36 cellular contexts compared by ENCODE assay signal in the genomic region with DNA sequence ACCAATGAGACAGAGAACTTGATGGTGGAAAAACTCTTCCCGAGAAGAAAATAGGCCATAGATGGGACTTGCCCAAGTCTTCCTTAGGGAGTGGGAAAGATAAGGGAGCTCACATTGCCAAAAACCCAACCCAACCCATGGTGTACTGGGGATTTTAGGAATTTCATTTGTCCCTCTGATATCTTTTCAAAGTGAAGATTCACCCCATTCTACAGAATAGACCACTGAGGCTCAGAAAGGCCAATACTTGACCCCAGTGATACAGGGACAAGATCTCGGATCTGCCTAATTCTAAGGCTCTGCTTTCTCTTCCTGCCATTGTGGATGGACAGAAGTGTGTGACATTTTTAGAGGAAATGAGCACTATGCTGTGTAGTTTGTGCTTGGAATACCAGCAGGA.
"Had no signal": no experiment of that assay in that cellular context is flagged by ENCODE, and none has a peak within 500 bp of the region (broad histone marks: within the 10 kb centered on the region; RNA-seq: fewer than 3 reads in every experiment).

No MANE protein-coding gene starts in this region.

- H3K36me3 ChIP-seq: adrenal gland, brain microvascular endothelial cell, breast epithelium had no signal

- H3K9me3 ChIP-seq: adrenal gland, body of pancreas, breast epithelium had no signal

- H3K4me3 ChIP-seq: adrenal gland, body of pancreas, breast epithelium had no signal

- ATAC-seq: activated CD8-positive, alpha-beta T cell treated with anti-CD3 and anti-CD28 coated beads for 36 hours; activated naive CD4-positive, alpha-beta T cell treated with anti-CD3 and anti-CD28 coated beads, Interleukin-2, amount 50 U/mL, for 72 hours; activated T-cell treated with anti-CD3 and anti-CD28 coated beads, Interleukin-2, amount 50 U/mL, for 4 hours; activated T-cell treated with anti-CD3 and anti-CD28 coated beads, Interleukin-2, amount 50 U/mL, for 72 hours; body of pancreas had no signal

- H3K27ac ChIP-seq: adrenal gland, body of pancreas, brain microvascular endothelial cell, breast epithelium, VCaP had no signal

- H3K27me3 Mint-ChIP-seq: activated B cell treated with CpG ODN at 0.5 μM for 24 hours; activated CD4-positive, alpha-beta memory T cell treated with anti-CD3 and anti-CD28 coated beads for 36 hours; activated CD4-positive, alpha-beta T cell treated with anti-CD3 and anti-CD28 coated beads, Interleukin-2, amount 10 ng/mL, durations not matched to agents 24 days and 14 days; activated CD8-positive, alpha-beta T cell treated with anti-CD3 and anti-CD28 coated beads for 36 hours; activated naive CD8-positive, alpha-beta T cell treated with anti-CD3 and anti-CD28 coated beads for 36 hours; activated T-helper 17 cell treated with anti-CD3 and anti-CD28 coated beads, Interleukin-2, amount 50 U/mL, for 72 hours had no signal

- H3K9me3 Mint-ChIP-seq: activated B cell treated with CpG ODN at 0.5 μM for 24 hours; activated CD4-positive, alpha-beta memory T cell treated with anti-CD3 and anti-CD28 coated beads for 36 hours; activated CD4-positive, alpha-beta T cell treated with anti-CD3 and anti-CD28 coated beads, Interleukin-2, amount 10 ng/mL, durations not matched to agents 24 days and 14 days; activated CD8-positive, alpha-beta T cell treated with anti-CD3 and anti-CD28 coated beads for 36 hours; activated naive CD4-positive, alpha-beta T cell treated with anti-CD3 and anti-CD28 coated beads for 36 hours; activated naive CD4-positive, alpha-beta T cell treated with anti-CD3 and anti-CD28 coated beads, Interleukin-2, amount 50 U/mL, for 72 hours; activated naive CD8-positive, alpha-beta T cell treated with anti-CD3 and anti-CD28 coated beads for 36 hours; activated T-cell treated with anti-CD3 and anti-CD28 coated beads, Interleukin-2, amount 50 U/mL, for 4 hours; activated T-cell treated with anti-CD3 and anti-CD28 coated beads, Interleukin-2, amount 50 U/mL, for 72 hours; activated T-helper 1 cell treated with anti-CD3 and anti-CD28 coated beads, Interleukin-12 subunit alpha, Interleukin-12 subunit beta, Interleukin-2, Interleukin-4 antibody, amounts not matched to agents 30 ng/mL and 10 ng/mL and 1 ng/mL, durations not matched to agents 14 hours and 24 hours and 36 hours; activated T-helper 17 cell treated with anti-CD3 and anti-CD28 coated beads, Interleukin-2, amount 50 U/mL, for 72 hours; T-helper 2 cell treated with Interferon-gamma antibody and Interleukin-4, amounts not matched to agents 5 μg/mL and 100 μg/mL, for 36 hours had no signal

- H3K4me1 ChIP-seq: adrenal gland, body of pancreas, breast epithelium had no signal

- DNase-seq: activated B cell treated with CpG ODN at 0.5 μM for 24 hours; activated CD4-positive, alpha-beta memory T cell treated with anti-CD3 and anti-CD28 coated beads for 36 hours; activated CD4-positive, alpha-beta T cell treated with anti-CD3 and anti-CD28 coated beads for 4 hours; activated CD4-positive, alpha-beta T cell treated with anti-CD3 and anti-CD28 coated beads, Interleukin-2, amount 10 ng/mL, durations not matched to agents 24 days and 14 days; activated CD4-positive, alpha-beta T cell treated with anti-CD3 and anti-CD28 coated beads, Interleukin-2, amount 50 U/mL, for 1 hour; activated CD4-positive, alpha-beta T cell treated with anti-CD3 and anti-CD28 coated beads, Interleukin-2, amount 50 U/mL, for 4 hours; activated CD4-positive, CD25-positive, alpha-beta regulatory T cell treated with anti-CD3 and anti-CD28 coated beads, Interleukin-2, amount 50 U/mL, for 72 hours; activated CD8-positive, alpha-beta memory T cell treated with anti-CD3 and anti-CD28 coated beads, Interleukin-2, amount 50 U/mL, for 4 hours; activated CD8-positive, alpha-beta T cell treated with anti-CD3 and anti-CD28 coated beads for 36 hours; activated effector memory CD4-positive, alpha-beta T cell treated with anti-CD3 and anti-CD28 coated beads, Interleukin-2, amount 50 U/mL, for 16 hours; activated gamma-delta T cell treated with Interleukin-2 at 50 U/mL for 16 hours; activated naive CD4-positive, alpha-beta T cell; activated naive CD4-positive, alpha-beta T cell treated with anti-CD3 and anti-CD28 coated beads for 36 hours; activated naive CD4-positive, alpha-beta T cell treated with anti-CD3 and anti-CD28 coated beads, Interleukin-2, amount 50 U/mL, for 16 hours; activated naive CD8-positive, alpha-beta T cell treated with anti-CD3 and anti-CD28 coated beads for 36 hours; activated T-cell treated with anti-CD3 and anti-CD28 coated beads for 4 hours; activated T-cell treated with anti-CD3 and anti-CD28 coated beads, Interleukin-2, amount 50 U/mL, for 1 hour; activated T-cell treated with anti-CD3 and anti-CD28 coated beads, Interleukin-2, amount 50 U/mL, for 4 hours; activated T-cell treated with anti-CD3 and anti-CD28 coated beads, Interleukin-2, amount 50 U/mL, for 72 hours; adrenal gland; amniotic stem cell; aorta; body of pancreas; brain microvascular endothelial cell; central memory CD4-positive, alpha-beta T cell; T-helper 2 cell; T-helper 9 cell had no signal

- H3K36me3 Mint-ChIP-seq: activated CD4-positive, alpha-beta memory T cell treated with anti-CD3 and anti-CD28 coated beads for 36 hours; activated naive CD4-positive, alpha-beta T cell treated with anti-CD3 and anti-CD28 coated beads, Interleukin-2, amount 50 U/mL, for 72 hours; activated naive CD8-positive, alpha-beta T cell treated with anti-CD3 and anti-CD28 coated beads for 36 hours had no signal

- H3K4me1 Mint-ChIP-seq: activated B cell treated with CpG ODN at 0.5 μM for 24 hours; activated CD4-positive, alpha-beta T cell treated with anti-CD3 and anti-CD28 coated beads, Interleukin-2, amount 10 ng/mL, durations not matched to agents 24 days and 14 days; activated naive CD8-positive, alpha-beta T cell treated with anti-CD3 and anti-CD28 coated beads for 36 hours; activated T-helper 17 cell treated with anti-CD3 and anti-CD28 coated beads, Interleukin-2, amount 50 U/mL, for 72 hours had no signal

- H3K27ac Mint-ChIP-seq: activated B cell treated with CpG ODN at 0.5 μM for 24 hours; activated CD4-positive, alpha-beta memory T cell treated with anti-CD3 and anti-CD28 coated beads for 36 hours; activated CD4-positive, alpha-beta T cell treated with anti-CD3 and anti-CD28 coated beads, Interleukin-2, amount 10 ng/mL, durations not matched to agents 24 days and 14 days; activated CD8-positive, alpha-beta T cell treated with anti-CD3 and anti-CD28 coated beads for 36 hours; activated naive CD4-positive, alpha-beta T cell treated with anti-CD3 and anti-CD28 coated beads for 36 hours; activated naive CD4-positive, alpha-beta T cell treated with anti-CD3 and anti-CD28 coated beads, Interleukin-2, amount 50 U/mL, for 72 hours; activated naive CD8-positive, alpha-beta T cell treated with anti-CD3 and anti-CD28 coated beads for 36 hours; activated T-cell treated with anti-CD3 and anti-CD28 coated beads, Interleukin-2, amount 50 U/mL, for 72 hours; activated T-helper 1 cell treated with anti-CD3 and anti-CD28 coated beads, Interleukin-12 subunit alpha, Interleukin-12 subunit beta, Interleukin-2, Interleukin-4 antibody, amounts not matched to agents 30 ng/mL and 10 ng/mL and 1 ng/mL, durations not matched to agents 14 hours and 24 hours and 36 hours; activated T-helper 17 cell treated with anti-CD3 and anti-CD28 coated beads, Interleukin-2, amount 50 U/mL, for 72 hours; T-helper 2 cell treated with Interferon-gamma antibody and Interleukin-4, amounts not matched to agents 5 μg/mL and 100 μg/mL, for 36 hours had no signal

- H3K4me3 Mint-ChIP-seq: activated B cell treated with CpG ODN at 0.5 μM for 24 hours; activated CD4-positive, alpha-beta memory T cell treated with anti-CD3 and anti-CD28 coated beads for 36 hours; activated CD4-positive, alpha-beta T cell treated with anti-CD3 and anti-CD28 coated beads, Interleukin-2, amount 10 ng/mL, durations not matched to agents 24 days and 14 days; activated CD8-positive, alpha-beta T cell treated with anti-CD3 and anti-CD28 coated beads for 36 hours; activated naive CD4-positive, alpha-beta T cell treated with anti-CD3 and anti-CD28 coated beads for 36 hours; activated naive CD8-positive, alpha-beta T cell treated with anti-CD3 and anti-CD28 coated beads for 36 hours; activated T-cell treated with anti-CD3 and anti-CD28 coated beads, Interleukin-2, amount 50 U/mL, for 4 hours; activated T-cell treated with anti-CD3 and anti-CD28 coated beads, Interleukin-2, amount 50 U/mL, for 72 hours; activated T-helper 1 cell treated with anti-CD3 and anti-CD28 coated beads, Interleukin-12 subunit alpha, Interleukin-12 subunit beta, Interleukin-2, Interleukin-4 antibody, amounts not matched to agents 30 ng/mL and 10 ng/mL and 1 ng/mL, durations not matched to agents 14 hours and 24 hours and 36 hours; activated T-helper 17 cell treated with anti-CD3 and anti-CD28 coated beads, Interleukin-2, amount 50 U/mL, for 72 hours; T-helper 2 cell treated with Interferon-gamma antibody and Interleukin-4, amounts not matched to agents 5 μg/mL and 100 μg/mL, for 36 hours had no signal

- FAIRE-seq: astrocyte, colon, TTC549 had no signal

- H3K27me3 ChIP-seq: adrenal gland, body of pancreas, brain microvascular endothelial cell had no signal
